ENCODE assay signal across 1 cellular context in the genomic region with DNA sequence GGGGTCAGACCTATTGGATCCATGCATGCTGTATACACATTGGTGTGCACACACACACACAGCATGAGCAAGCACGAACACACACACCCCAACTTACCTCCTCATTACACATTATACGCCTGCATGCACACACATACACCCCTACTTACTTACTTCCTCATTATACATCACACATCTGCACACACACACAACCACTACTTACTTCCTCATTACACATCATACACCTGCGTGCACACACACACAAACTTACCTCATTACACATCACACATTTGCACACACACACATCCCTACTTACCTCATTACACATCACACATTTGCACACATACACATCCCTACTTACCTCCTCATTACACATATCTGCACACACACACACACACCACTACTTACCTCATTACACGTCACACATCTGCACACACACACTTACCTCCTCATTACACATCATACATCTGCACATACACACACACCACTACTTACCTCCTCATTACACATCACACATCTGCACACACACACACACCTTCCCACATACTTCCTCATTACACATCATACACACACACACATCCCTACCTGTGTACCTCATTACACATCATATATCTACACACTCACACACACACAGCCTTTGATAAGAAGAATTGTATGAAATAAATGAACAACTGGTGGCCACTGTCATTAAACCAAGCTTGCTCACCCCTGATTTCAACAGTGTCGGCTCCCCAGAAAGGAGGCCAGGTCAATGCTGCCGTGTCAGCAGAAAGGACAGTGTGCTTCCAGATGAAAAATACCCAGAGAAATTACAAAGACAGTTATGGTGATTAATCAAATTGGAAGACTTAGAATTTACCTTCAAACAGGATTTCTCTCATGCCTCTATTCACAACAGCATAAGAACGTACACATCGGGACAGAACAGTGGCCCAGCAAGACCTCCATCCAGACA.
TF ChIP-seq lines count a peak whose summit lies in the region.

No MANE protein-coding gene starts in this region.

TF ChIP-seq in K562, 482 proteins besides CTCF, POLR2A, EP300 and RAD21:
- TF ChIP-seq ZBTB26 (CRISPR knock-in tag; IDR thresholded peaks at IDR 0.05) (peak; percentile 67; the same call in 1 of the 2 replicates), ZNF785 (CRISPR knock-in tag; IDR thresholded peaks at IDR 0.05) (no peak), FOXK2 (conservative IDR thresholded peaks at IDR 0.05 in 1 of 2, IDR thresholded peaks at IDR 0.05 in 1 of 2; ENCODE audit: low read depth in 2 of 2) (no peak), ZNF561 (CRISPR knock-in tag; conservative IDR thresholded peaks at IDR 0.05) (no peak), ZNF316 (IDR thresholded peaks at IDR 0.05) (peak; percentile 33), GTF2F1 (IDR thresholded peaks at IDR 0.05; ENCODE audit: low read depth, low read length) (no peak), MLLT1 (IDR thresholded peaks at IDR 0.05) (0 out of 4 replicates have a peak, but pooled peaks of 1 of the 2 experiments have one; percentile 44), OTX1 (CRISPR knock-in tag; IDR thresholded peaks at IDR 0.05) (0 out of 2 replicates have a peak, but pooled peaks have one; percentile 19), TFAP4 (CRISPR knock-in tag; IDR thresholded peaks at IDR 0.05; ENCODE audit: borderline replicate concordance) (no peak), MAFG (tag; conservative IDR thresholded peaks at IDR 0.05) (peak; percentile 48), L3MBTL2 (IDR thresholded peaks at IDR 0.05) (no peak), TSC22D4 (tag; IDR thresholded peaks at IDR 0.05) (peak; percentile 75; the same call in 1 of the 2 replicates), MAFK (IDR thresholded peaks at IDR 0.05; ENCODE audit: low read length) (0 out of 2 replicates have a peak, but pooled peaks have one; percentile 23), ZNF583 (CRISPR knock-in tag; IDR thresholded peaks at IDR 0.05) (no peak), RBM15 (IDR thresholded peaks at IDR 0.05; ENCODE audit: insufficient read depth, low read length) (no peak), ZFX (CRISPR knock-in tag; IDR thresholded peaks at IDR 0.05) (no peak)
